ENCODE assay signal across 7 cellular contexts in genomic region chr3:177209509-177209908, GRCh38.
"Had no signal": no experiment of that assay in that cellular context is flagged by ENCODE, and none has a peak within 500 bp of the region (broad histone marks: within the 10 kb centered on the region; RNA-seq: fewer than 3 reads in every experiment).

No MANE protein-coding gene starts in this region.

- H3K4me1 ChIP-seq: HAP-1 had no signal

- H3K4me2 ChIP-seq: GM23338 had no signal

- ATAC-seq: GM23338, HCT116 had no signal

- DNase-seq: HFFc6, KG1 had no signal

- FAIRE-seq: H1, H54 had no signal

- H3K36me3 ChIP-seq: HAP-1 had no signal

- H3K4me3 ChIP-seq: GM23338, HAP-1 had no signal

- H3K9me3 ChIP-seq: HAP-1 had no signal
